ENCODE assay signal across 1 cellular context in the genomic region with DNA sequence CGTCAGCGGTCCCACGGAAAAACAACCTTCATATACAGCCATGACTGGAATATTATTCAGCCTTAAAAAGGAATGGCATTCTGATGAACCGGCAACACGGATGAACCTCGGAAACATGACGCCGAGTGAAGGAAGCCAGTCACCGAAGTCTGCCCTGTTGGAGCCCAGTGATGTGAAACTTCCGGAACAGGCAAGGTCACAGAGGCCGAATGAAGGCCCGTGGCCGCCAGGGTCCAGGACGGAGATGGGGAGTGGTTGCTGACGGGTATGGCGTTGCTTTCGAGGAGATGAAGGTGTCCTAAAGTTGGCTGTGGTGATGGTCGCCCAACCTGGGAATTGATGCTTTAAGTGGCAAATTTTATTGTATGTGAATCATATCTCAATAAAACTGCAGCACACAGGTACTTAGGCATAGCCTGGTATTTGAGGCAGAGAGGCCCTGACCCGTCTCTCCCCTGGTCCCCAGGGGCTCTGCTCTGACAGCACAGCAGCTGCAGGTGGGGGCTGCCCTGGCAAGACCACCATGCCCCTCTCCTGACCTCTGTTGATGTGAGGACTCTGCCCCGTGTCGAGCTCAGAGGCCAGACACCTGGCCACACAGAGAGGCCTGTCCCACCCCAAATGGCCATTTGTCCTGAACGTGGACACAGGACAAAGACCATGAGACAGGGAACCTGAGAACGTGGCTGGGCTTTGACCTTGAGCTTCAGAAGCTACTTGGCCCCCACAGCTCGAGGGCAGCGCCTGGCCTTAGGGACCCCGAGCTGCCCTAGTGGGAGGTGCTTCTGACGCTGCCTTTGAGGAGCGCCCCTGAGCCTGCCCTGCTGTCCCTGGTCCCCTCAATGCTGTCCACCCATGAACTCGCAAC.
A peak's percentile ranks its signal among the peaks of the same experiment; 100 is the strongest.
TF ChIP-seq lines count a peak whose summit lies in the region.

No MANE protein-coding gene starts in this region.

TF ChIP-seq in HepG2, 621 proteins besides CTCF, POLR2A, EP300 and RAD21 (continued from another document):
- TF ChIP-seq, protein P1, sequence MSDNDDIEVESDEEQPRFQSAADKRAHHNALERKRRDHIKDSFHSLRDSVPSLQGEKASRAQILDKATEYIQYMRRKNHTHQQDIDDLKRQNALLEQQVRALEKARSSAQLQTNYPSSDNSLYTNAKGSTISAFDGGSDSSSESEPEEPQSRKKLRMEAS (IDR thresholded peaks at IDR 0.05), result no peak
- TF ChIP-seq RBM22 (optimal IDR thresholded peaks at IDR 0.05; ENCODE audit: low read length) (peak; percentile 38), NFE2 (CRISPR knock-in tag; IDR thresholded peaks at IDR 0.05) (no peak)
